8 cellular contexts compared by ENCODE assay signal in the genomic region with DNA sequence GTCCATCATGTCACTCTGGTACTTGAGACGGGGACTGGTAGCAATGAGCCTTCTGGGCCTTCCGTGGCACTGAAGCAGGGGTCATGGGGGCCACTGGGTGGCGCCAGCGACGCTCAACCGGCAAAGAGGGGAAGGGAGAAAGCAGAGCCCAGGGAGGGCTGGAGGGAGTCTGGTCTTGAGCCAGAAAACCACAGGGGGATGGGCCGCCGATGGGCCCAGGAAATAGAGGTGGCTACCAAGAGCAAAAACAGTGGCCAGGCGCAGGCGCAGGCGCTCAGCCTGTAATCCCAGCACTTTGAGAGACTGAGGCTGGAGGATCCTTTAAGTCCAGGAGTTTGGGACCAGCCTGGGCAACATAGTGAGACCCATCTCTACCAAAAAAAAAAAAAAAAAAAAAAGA. TPM values are rescaled to one million over a fixed set of nuclear protein-coding genes. Genes with fewer than 3 reads are reported as not detected.
DNase-seq lines count a peak whose midpoint lies in the region; ATAC-seq and TF ChIP-seq lines count a peak whose summit lies in the region.

No MANE protein-coding gene starts in this region.

- H3K4me2 ChIP-seq in MM.1S (ENCODE audit: low read depth, low read length): no peak overlapping the region

- H2AFZ ChIP-seq in MM.1S (ENCODE audit: low read length): no peak overlapping the region

- no peaks in the 10 kb centered on the region for H4K20me1 ChIP-seq in MM.1S (ENCODE audit: insufficient read depth, low read length)

- H3K4me1 ChIP-seq in MM.1S (ENCODE audit: low read length): no peaks in the 10 kb centered on the region
- H3K4me1 ChIP-seq in foreskin keratinocyte: no peaks in the 10 kb centered on the region

- H3K4me1 Mint-ChIP-seq in activated CD4-positive, alpha-beta memory T cell treated with anti-CD3 and anti-CD28 coated beads for 36 hours (ENCODE audit: low read depth): no peaks in the 10 kb centered on the region

- H3K27me3 ChIP-seq in MM.1S (replicated peaks; ENCODE audit: insufficient read depth, low read length) (no peaks in the 10 kb centered on the region), foreskin keratinocyte (no peaks in the 10 kb centered on the region)

- no peaks in the 10 kb centered on the region for H3K27me3 Mint-ChIP-seq in activated CD4-positive, alpha-beta memory T cell treated with anti-CD3 and anti-CD28 coated beads for 36 hours

- no peaks in the 10 kb centered on the region for H3K79me2 ChIP-seq in MM.1S (ENCODE audit: low read length)

- CTCF ChIA-PET in activated CD4-positive, alpha-beta memory T cell treated with anti-CD3 and anti-CD28 coated beads for 36 hours (lab: Charles Lee): interaction anchor here (0.7 to 1.9 kb wide), 13 partner anchors 9 to 305 kb away, joined by 3 to 8 read pairs (median 5); a partner anchor contains a TSS

- intact Hi-C loops in activated CD4-positive, alpha-beta memory T cell treated with anti-CD3 and anti-CD28 coated beads for 36 hours (cut with micrococcal nuclease): loop anchor here (1.0 kb wide), 1 partner anchor 288 kb away; no protein-coding TSS in a partner anchor

- no peaks in the 10 kb centered on the region for H3K9me3 ChIP-seq in MM.1S (replicated peaks; ENCODE audit: insufficient read depth, low read length)

- H3K36me3 Mint-ChIP-seq in activated CD4-positive, alpha-beta memory T cell treated with anti-CD3 and anti-CD28 coated beads for 36 hours: no peaks in the 10 kb centered on the region

- ATAC-seq in GM21619 (IDR thresholded peaks at IDR 0.05; ENCODE audit: unreplicated experiment) (peak; percentile 78), foreskin keratinocyte (peak; percentile 65)

- H3K9me2 ChIP-seq in MM.1S (replicated peaks; ENCODE audit: insufficient read depth, low read length): no peaks in the 10 kb centered on the region

- H3K4me3 ChIP-seq in MM.1S (ENCODE audit: low read length): no peak overlapping the region

- no peaks in the 10 kb centered on the region for H3K36me3 ChIP-seq in MM.1S (replicated peaks; ENCODE audit: insufficient read depth, low read length)

- H3K27ac Mint-ChIP-seq in activated CD4-positive, alpha-beta memory T cell treated with anti-CD3 and anti-CD28 coated beads for 36 hours: no peak overlapping the region

- H3K4me3 Mint-ChIP-seq in activated CD4-positive, alpha-beta memory T cell treated with anti-CD3 and anti-CD28 coated beads for 36 hours: no peak overlapping the region

- H3F3A ChIP-seq in MM.1S (ENCODE audit: insufficient read depth, low read length): no peaks in the 10 kb centered on the region

- TF ChIP-seq CTCF in MM.1S (IDR thresholded peaks at IDR 0.05; ENCODE audit: low read length): peak; percentile 82
- TF ChIP-seq CTCF in foreskin keratinocyte (conservative IDR thresholded peaks at IDR 0.05): peak; percentile 62

- H3K27ac ChIP-seq in MM.1S (ENCODE audit: low read length) (no peak overlapping the region), foreskin keratinocyte (no peak overlapping the region)

- POLR2A ChIA-PET in activated CD4-positive, alpha-beta memory T cell treated with anti-CD3 and anti-CD28 coated beads for 36 hours (lab: Charles Lee): no interaction called here

- H3K9me3 Mint-ChIP-seq in activated CD4-positive, alpha-beta memory T cell treated with anti-CD3 and anti-CD28 coated beads for 36 hours: no peaks in the 10 kb centered on the region

- DNase-seq in ELF-1 (ENCODE audit: low read depth, low spot score): peak; percentile 89
- peak; percentile 56 for DNase-seq in MM.1S
- peak; percentile 64 for DNase-seq in activated CD4-positive, alpha-beta memory T cell treated with anti-CD3 and anti-CD28 coated beads for 36 hours
- DNase-seq in foreskin keratinocyte: no peak
- peak; percentile 6 to 37 for DNase-seq in stimulated activated CD4-positive, alpha-beta T cell treated with anti-CD3 and anti-CD28 coated beads, Interleukin-12 subunit alpha, Interleukin-12 subunit beta, amount 100 ng/mL, for 24 hours (ENCODE audit: low read depth in 2 of 2)
- no peak for DNase-seq in NCI-H1048 (lab: John Stamatoyannopoulos, UW)
- DNase-seq in amniotic stem cell (lab: John Stamatoyannopoulos, UW): no peak

- no peak overlapping the region for H3K9ac ChIP-seq in MM.1S (ENCODE audit: low read length)

RNA-seq across cellular contexts. Expression of a gene that starts 21.8 kb away (rescaled TPM):
- 10 to 100 TPM; 14.4 to 15.2 TPM for total RNA-seq in activated CD4-positive, alpha-beta memory T cell treated with anti-CD3 and anti-CD28 coated beads for 36 hours
- total RNA-seq in foreskin keratinocyte: 13.5 and 14.8 TPM in 2 replicates
- 3.0 and 3.3 TPM in 2 replicates for polyA plus RNA-seq in foreskin keratinocyte

RNA-seq across cellular contexts. Expression of a gene that starts 22.2 kb away (rescaled TPM):
- total RNA-seq in activated CD4-positive, alpha-beta memory T cell treated with anti-CD3 and anti-CD28 coated beads for 36 hours: 10 to 100 TPM in 1 of 2 experiments, 1 to 10 TPM in 1; 7.4 to 11.0 TPM
- total RNA-seq in foreskin keratinocyte: 22.0 and 23.3 TPM in 2 replicates
- 7.3 and 7.6 TPM in 2 replicates for polyA plus RNA-seq in foreskin keratinocyte

Comparison
In these comparisons a context has a peak if more than half of its experiments do, and no peak if none do; other contexts are left out.
1. DNase-seq: peak in ELF-1 (single experiment), MM.1S (single experiment), activated CD4-positive, alpha-beta memory T cell treated with anti-CD3 and anti-CD28 coated beads for 36 hours (single experiment) and stimulated activated CD4-positive, alpha-beta T cell treated with anti-CD3 and anti-CD28 coated beads, Interleukin-12 subunit alpha, Interleukin-12 subunit beta, amount 100 ng/mL, for 24 hours (2 of 2); none in foreskin keratinocyte (0 of 2), NCI-H1048 (single experiment) and amniotic stem cell (single experiment).